ENCODE assay signal across 8 cellular contexts in the genomic region with DNA sequence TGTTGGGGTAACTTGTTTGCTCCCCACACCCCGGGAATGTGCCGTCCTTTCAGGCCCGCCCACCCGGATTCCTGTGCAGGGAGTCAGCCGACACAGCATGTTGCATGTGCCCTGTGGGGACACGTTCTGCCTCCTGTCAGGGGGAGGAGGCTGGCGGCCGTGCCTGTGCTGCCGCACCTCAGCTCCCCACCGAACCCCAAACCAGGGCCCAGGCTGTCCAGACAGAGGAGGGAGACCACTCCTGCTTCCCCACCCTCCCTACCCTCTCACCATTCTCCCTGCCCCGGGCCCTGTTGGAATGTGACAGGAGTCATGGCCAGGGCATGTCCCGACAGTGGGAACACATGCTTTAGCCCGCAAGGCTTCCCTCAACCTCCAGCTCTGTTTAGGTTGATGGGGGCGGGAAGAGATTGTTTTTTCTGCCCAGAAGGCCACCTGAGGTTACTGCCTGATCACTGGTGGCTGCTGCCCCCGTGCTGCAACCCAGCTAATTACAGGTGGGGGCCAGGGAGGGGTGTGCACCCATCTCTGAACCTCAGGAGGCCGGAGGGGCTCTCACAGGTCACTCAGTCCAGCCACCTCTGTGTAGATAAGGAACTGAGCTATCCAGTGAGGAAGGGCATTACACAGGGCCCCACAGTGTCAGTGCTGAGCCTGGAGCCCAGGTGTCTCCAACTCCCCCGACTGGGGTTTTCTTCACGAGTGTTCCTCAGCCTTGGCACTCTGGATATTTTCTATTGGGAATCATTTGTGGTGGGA. TPM values are rescaled to one million over a fixed set of nuclear protein-coding genes. Genes with fewer than 3 reads are reported as not detected.
A peak's percentile ranks its signal among the peaks of the same experiment; 100 is the strongest.
DNase-seq lines count a peak whose midpoint lies in the region; ATAC-seq, FAIRE-seq and TF ChIP-seq lines count a peak whose summit lies in the region.

No MANE protein-coding gene starts in this region.

- TF ChIP-seq POLR2A in erythroblast (IDR thresholded peaks at IDR 0.05; ENCODE audit: low read length), result no peak

- H3K9ac ChIP-seq in OCI-LY1 (ENCODE audit: low read length), result no peak overlapping the region

- no peak overlapping the region for H3K4me2 ChIP-seq in OCI-LY1 (ENCODE audit: low read length)

- peak; percentile 35 for DNase-seq in GM12865 (ENCODE audit: low read depth)
- peak; percentile 30 to 48 for DNase-seq in erythroblast (lab: John Stamatoyannopoulos, UW)
- no peak for DNase-seq in pancreas
- no peak for DNase-seq in NCI-H1930 (lab: John Stamatoyannopoulos, UW)
- DNase-seq in epidermal melanocyte (ENCODE audit: insufficient read length, low spot score), result no peak
- no peak for DNase-seq in NCI-H2227 treated with DMSO at 0.1 percent for 48 hours (lab: John Stamatoyannopoulos, UW)

- no peaks in the 10 kb centered on the region for H3K9me3 ChIP-seq in OCI-LY1 (ENCODE audit: low read length)
- H3K9me3 ChIP-seq in pancreas, result no peaks in the 10 kb centered on the region

- peaks cover 6% of the 10 kb centered on the region for H3K4me1 ChIP-seq in OCI-LY1 (ENCODE audit: insufficient read depth, low read length, severe bottlenecking)
- no peaks in the 10 kb centered on the region for H3K4me1 ChIP-seq in pancreas

- H3K36me3 ChIP-seq in OCI-LY1 (ENCODE audit: insufficient read depth, low read length) (peaks cover 21% of the 10 kb centered on the region; the same call in 1 of the 2 replicates), pancreas (peaks cover 0 to 34% (median 13%) of the 10 kb centered on the region in 3 donors)

- no peaks in the 10 kb centered on the region for H3K27me3 ChIP-seq in OCI-LY1 (ENCODE audit: insufficient read depth, low read length)
- no peaks in the 10 kb centered on the region for H3K27me3 ChIP-seq in pancreas

- 66 to 69% methylated on average over 18 of the region's 18 CpGs for WGBS in pancreas, 2 donors

- ATAC-seq in pancreas (peak in 3 of 4 donors; percentile 28 to 64 (median 42)), GM21447 (IDR thresholded peaks at IDR 0.05; ENCODE audit: unreplicated experiment) (no peak)

- H3K27ac ChIP-seq in OCI-LY1 (ENCODE audit: low read depth, low read length, poor library complexity, severe bottlenecking) (no peak overlapping the region), pancreas (no peak overlapping the region)

- intact Hi-C loops in pancreas (cut with DNase I), result no loop called here

- H3K79me2 ChIP-seq in OCI-LY1 (ENCODE audit: insufficient read depth, low read length), result no peaks in the 10 kb centered on the region

- no peaks in the 10 kb centered on the region for H4K20me1 ChIP-seq in OCI-LY1 (ENCODE audit: insufficient read depth, low read length)

- H2AFZ ChIP-seq in OCI-LY1 (ENCODE audit: low read length), result no peak overlapping the region

- no peak for FAIRE-seq in pancreas (lab: Jason Lieb, UNC)

- no peaks in the 10 kb centered on the region for H3F3A ChIP-seq in OCI-LY1 (ENCODE audit: insufficient read depth, low read length)

- no peaks in the 10 kb centered on the region for H3K9me2 ChIP-seq in OCI-LY1 (ENCODE audit: low read depth, low read length)

- peak; percentile 45 for TF ChIP-seq CTCF in GM12865 (IDR thresholded peaks at IDR 0.05; ENCODE audit: insufficient read depth, low read depth, low read length, missing control alignments)
- peak; percentile 47 for TF ChIP-seq CTCF in OCI-LY1 (IDR thresholded peaks at IDR 0.05; ENCODE audit: low read length)
- peak in 1 of 4 donors; percentile 10 for TF ChIP-seq CTCF in pancreas (IDR thresholded peaks at IDR 0.05)

- no peak overlapping the region for H3K4me3 ChIP-seq in GM12865 (ENCODE audit: low read depth, low read length)
- no peak overlapping the region for H3K4me3 ChIP-seq in OCI-LY1 (ENCODE audit: low read depth, low read length, poor library complexity, severe bottlenecking)
- no peak overlapping the region for H3K4me3 ChIP-seq in pancreas

RNA-seq across cellular contexts. Expression of a gene that starts 13.6 kb away (rescaled TPM):
- total RNA-seq in pancreas, result 1 to 10 TPM in 1 of 6 donors, under 1 TPM in 5; 0.60 to 1.1 (median 0.82) TPM
- 1 to 10 TPM in 1 of 2 donors, under 1 TPM in 1; 0.38 to 1.5 TPM for polyA plus RNA-seq in pancreas

RNA-seq across cellular contexts. Expression of a gene that starts 19.2 kb away (rescaled TPM):
- 10 to 100 TPM; 12.9 to 26.7 (median 15.4) TPM for total RNA-seq in pancreas
- 10 to 100 TPM; 43.9 to 44.5 TPM for polyA plus RNA-seq in pancreas

RNA-seq across cellular contexts. Expression of a gene that starts 20.2 kb away (rescaled TPM):
- total RNA-seq in pancreas, result 10 to 100 TPM; 60.6 to 81.1 (median 69.7) TPM
- 10 to 100 TPM; 60.3 to 92.2 TPM for polyA plus RNA-seq in pancreas

RNA-seq across cellular contexts. Expression of a gene that starts 20.3 kb away (rescaled TPM):
- total RNA-seq in pancreas, result 10 to 100 TPM; 10.2 to 20.9 (median 18.8) TPM
- 10 to 100 TPM; 15.7 to 31.3 TPM for polyA plus RNA-seq in pancreas

RNA-seq across cellular contexts. Expression of a gene that starts 41.2 kb away (rescaled TPM):
- 1 to 10 TPM in 1 of 6 donors, under 1 TPM in 3, not detected in 2; 0.22 to 1.1 (median 0.34) TPM for total RNA-seq in pancreas
- polyA plus RNA-seq in pancreas, result under 1 TPM; 0.26 to 0.30 TPM

Comparison
In these comparisons a context has a peak if more than half of its experiments do, and no peak if none do; other contexts are left out.
1. DNase-seq: peak in GM12865 (single experiment) and erythroblast (2 of 2); none in pancreas (0 of 6), NCI-H1930 (0 of 2), epidermal melanocyte (single experiment) and NCI-H2227 treated with DMSO at 0.1 percent for 48 hours (single experiment).